Comparison of ENCODE assay signal across 10 cellular contexts in genomic region chr13:92896842-92897241, GRCh38.
A peak's percentile ranks its signal among the peaks of the same experiment; 100 is the strongest.
DNase-seq lines count a peak whose midpoint lies in the region; ATAC-seq, FAIRE-seq and TF ChIP-seq lines count a peak whose summit lies in the region.
"Had no signal": no experiment of that assay in that cellular context is flagged by ENCODE, and none has a peak within 500 bp of the region (broad histone marks: within the 10 kb centered on the region; RNA-seq: fewer than 3 reads in every experiment).

No MANE protein-coding gene starts in this region.

- H3K4me1 Mint-ChIP-seq in MCF 10A (ENCODE audit: insufficient read depth, unreplicated experiment) = peaks cover 13% of the 10 kb centered on the region
- H3K4me1 Mint-ChIP-seq in type B pancreatic cell (ENCODE audit: unreplicated experiment) = peaks cover 9% of the 10 kb centered on the region

- H3K27ac ChIP-seq in breast epithelium (no peak overlapping the region), H1 (ENCODE audit: low read depth, low read length) (no peak overlapping the region)
- H3K27ac ChIP-seq: BLaER1 treated with 17β-estradiol and CSF1 and Interleukin-3, amounts not matched to agents 10 nM and 100 nM had no signal

- TF ChIP-seq EP300 in H1 (IDR thresholded peaks at IDR 0.05; ENCODE audit: borderline replicate concordance in 1 of 2, low read depth in 2 of 2, low read length in 2 of 2) = no peak

- H4K8ac ChIP-seq in H1 (ENCODE audit: extremely low read depth, insufficient read depth, low read length) = no peak overlapping the region

- H3K4me3 ChIP-seq in breast epithelium = no peak overlapping the region
- no peak overlapping the region for H3K4me3 ChIP-seq in H1 (ENCODE audit: extremely low read depth in 1 of 4, insufficient read depth in 2 of 4, low read depth in 3 of 4, low read length in 4 of 4)
- H3K4me3 ChIP-seq: BLaER1 treated with 17β-estradiol and CSF1 and Interleukin-3, amounts not matched to agents 10 nM and 100 nM had no signal

- H3K18ac ChIP-seq in H1 (ENCODE audit: extremely low read depth, low read length) = no peak overlapping the region

- no peak overlapping the region for H2BK12ac ChIP-seq in H1 (ENCODE audit: low read depth, low read length)

- BruUV-seq in MCF 10A (replicated peaks; lab: Mats Ljungman, UMichigan) = no TSS peak

- no peak overlapping the region for H3K9ac ChIP-seq in H1 (replicated peaks in 1 of 4; ENCODE audit: extremely low read depth in 1 of 4, low read depth in 3 of 4, low read length in 3 of 4)
- H3K9ac ChIP-seq: BLaER1 treated with 17β-estradiol and CSF1 and Interleukin-3, amounts not matched to agents 10 nM and 100 nM had no signal

- H3K27me3 ChIP-seq in breast epithelium (no peaks in the 10 kb centered on the region), H1 (replicated peaks in 1 of 4; ENCODE audit: control insufficient read depth in 3 of 4, extremely low read depth in 1 of 4, insufficient read depth in 3 of 4, low read length in 3 of 4) (no peaks in the 10 kb centered on the region)
- H3K27me3 ChIP-seq: BLaER1 treated with 17β-estradiol and CSF1 and Interleukin-3, amounts not matched to agents 10 nM and 100 nM had no signal

- intact Hi-C loops in MCF 10A (cut with micrococcal nuclease) (loop anchor here (2.0 to 10.0 kb wide), 4 partner anchors 330 to 1466 kb away; partner anchors contain the start of gene GPC6), breast epithelium (cut with DNase I; ENCODE audit: low total_unique reads) (no loop called here)

- no peaks in the 10 kb centered on the region for H3K79me2 ChIP-seq in H1 (ENCODE audit: control insufficient read depth in 1 of 2, insufficient read depth in 2 of 2, low read length in 2 of 2)

- TF ChIP-seq POLR2A in breast epithelium (IDR thresholded peaks at IDR 0.05) = no peak
- TF ChIP-seq POLR2A in H1 (IDR thresholded peaks at IDR 0.05; ENCODE audit: control extremely low read depth in 1 of 2, low read depth in 2 of 2, low read length in 2 of 2) = no peak

- H3K56ac ChIP-seq in H1 (replicated peaks; ENCODE audit: insufficient read length, low read depth, low read length) = no peak overlapping the region

- no peak overlapping the region for H2AFZ ChIP-seq in H1 (ENCODE audit: low read length)

- no peak overlapping the region for H2BK15ac ChIP-seq in H1 (ENCODE audit: low read length)

- no peaks in the 10 kb centered on the region for H3K36me3 Mint-ChIP-seq in MCF 10A (ENCODE audit: insufficient read depth, unreplicated experiment)
- peaks cover 3% of the 10 kb centered on the region for H3K36me3 Mint-ChIP-seq in type B pancreatic cell

- H3K4me1 ChIP-seq in breast epithelium (no peaks in the 10 kb centered on the region), H1 (replicated peaks in 1 of 4; ENCODE audit: control insufficient read depth in 3 of 4, insufficient read depth in 4 of 4, low read length in 3 of 4) (no peaks in the 10 kb centered on the region)
- H3K4me1 ChIP-seq: BLaER1 treated with 17β-estradiol and CSF1 and Interleukin-3, amounts not matched to agents 10 nM and 100 nM had no signal

- no peak overlapping the region for H3K4me3 Mint-ChIP-seq in MCF 10A (ENCODE audit: unreplicated experiment)
- H3K4me3 Mint-ChIP-seq in type B pancreatic cell = no peak overlapping the region

- peak; percentile 80 to 81 for TF ChIP-seq RAD21 in H1 (IDR thresholded peaks at IDR 0.05 in 1 of 2, conservative IDR thresholded peaks at IDR 0.05 in 1 of 2; ENCODE audit: low read depth in 2 of 2, low read length in 2 of 2)

- no peaks in the 10 kb centered on the region for H3K23me2 ChIP-seq in H1 (ENCODE audit: low read depth, low read length)

- no peak overlapping the region for H2AK5ac ChIP-seq in H1 (ENCODE audit: low read depth, low read length)

- no peak overlapping the region for H3K14ac ChIP-seq in H1 (ENCODE audit: insufficient read length)

- no peaks in the 10 kb centered on the region for H4K20me1 ChIP-seq in H1 (replicated peaks in 1 of 2; ENCODE audit: control insufficient read depth in 1 of 2, insufficient read depth in 2 of 2, low read length in 2 of 2)
- H4K20me1 ChIP-seq: BLaER1 treated with 17β-estradiol and CSF1 and Interleukin-3, amounts not matched to agents 10 nM and 100 nM had no signal

- no peak overlapping the region for H3K4me2 ChIP-seq in H1 (ENCODE audit: insufficient read depth in 1 of 2, low read depth in 2 of 2, low read length in 2 of 2)
- H3K4me2 ChIP-seq: BLaER1 treated with 17β-estradiol and CSF1 and Interleukin-3, amounts not matched to agents 10 nM and 100 nM had no signal

- ATAC-seq in GM18873 (IDR thresholded peaks at IDR 0.05; ENCODE audit: low FRiP score, unreplicated experiment) = no peak
- ATAC-seq in GM21529 (IDR thresholded peaks at IDR 0.05; ENCODE audit: unreplicated experiment) = no peak
- ATAC-seq in HG03095 (IDR thresholded peaks at IDR 0.05; ENCODE audit: unreplicated experiment) = no peak

- no peak for FAIRE-seq in H1 (lab: Jason Lieb, UNC)
- FAIRE-seq: endometrium had no signal

- no peak overlapping the region for H2BK120ac ChIP-seq in H1 (replicated peaks; ENCODE audit: low read depth, low read length)

- H3K36me3 ChIP-seq in breast epithelium (no peaks in the 10 kb centered on the region), H1 (ENCODE audit: control insufficient read depth in 2 of 4, insufficient read depth in 4 of 4, low read length in 3 of 4) (no peaks in the 10 kb centered on the region)
- H3K36me3 ChIP-seq: BLaER1 treated with 17β-estradiol and CSF1 and Interleukin-3, amounts not matched to agents 10 nM and 100 nM had no signal

- CTCF ChIA-PET in MCF 10A (lab: Yijun Ruan, JAX) (interaction anchor here (0.6 to 1.7 kb wide), 13 partner anchors 8 to 1725 kb away, joined by 3 to 8 read pairs (median 3); no protein-coding TSS in a partner anchor), H1 (lab: Charles Lee; ENCODE audit: partially characterized antibody) (interaction anchor here (0.9 to 1.1 kb wide), 5 partner anchors 10 to 220 kb away, joined by 3 to 4 read pairs (median 3); no protein-coding TSS in a partner anchor)

- DNase-seq in MCF 10A (ENCODE audit: unreplicated experiment) (peak; percentile 64), breast epithelium (ENCODE audit: low spot score in 2 of 2) (no peak), NCI-H748 (lab: John Stamatoyannopoulos, UW; ENCODE audit: unreplicated experiment) (peak; percentile 71), H1 (ENCODE audit: low read depth in 1 of 2, low spot score in 2 of 2) (no peak), type B pancreatic cell (ENCODE audit: extremely low spot score, unreplicated experiment) (no peak)

- H3K9me3 ChIP-seq in breast epithelium (no peaks in the 10 kb centered on the region), H1 (ENCODE audit: insufficient read depth in 2 of 2, low read depth in 1 of 2, low read length in 1 of 2) (no peaks in the 10 kb centered on the region)

- H3K4ac ChIP-seq in H1 (replicated peaks; ENCODE audit: insufficient read length, low read depth, low read length) = no peak overlapping the region

- no peak overlapping the region for H4K91ac ChIP-seq in H1 (replicated peaks; ENCODE audit: insufficient read length, low read length)

- no peak overlapping the region for H2BK5ac ChIP-seq in H1 (ENCODE audit: low read depth, low read length)

- H3K79me1 ChIP-seq in H1 (ENCODE audit: low read depth, low read length) = no peaks in the 10 kb centered on the region

- no peak overlapping the region for H2BK20ac ChIP-seq in H1 (ENCODE audit: low read length)

- no peak overlapping the region for H3K23ac ChIP-seq in H1 (ENCODE audit: insufficient read length)

- POLR2A ChIA-PET in MCF 10A (lab: Yijun Ruan, JAX) = interaction anchor here (0.7 to 0.9 kb wide), 2 partner anchors 331 to 1467 kb away, joined by 3 read pairs; no protein-coding TSS in a partner anchor
- POLR2A ChIA-PET in H1 (lab: Charles Lee; ENCODE audit: partially characterized antibody) = no interaction called here

- H4K5ac ChIP-seq in H1 (ENCODE audit: insufficient read length, low read depth, low read length) = no peak overlapping the region

- no peaks in the 10 kb centered on the region for H3K9me3 Mint-ChIP-seq in MCF 10A (ENCODE audit: unreplicated experiment)
- peaks cover 6% of the 10 kb centered on the region for H3K9me3 Mint-ChIP-seq in type B pancreatic cell

- WGBS in H1 (ENCODE audit: extremely low coverage in 1 of 2, insufficient coverage in 1 of 2, insufficient read length in 1 of 2, insufficient replicate concordance in 2 of 2, low coverage in 1 of 2, low lambda C conversion rate in 2 of 2, missing lambda C conversion rate in 1 of 2), 2 experiments = 76% methylated on average over 2 of the region's 2 CpGs; no CpG with 5 or more reads in 1 of the 2 experiments

- H3K27ac Mint-ChIP-seq in MCF 10A (ENCODE audit: low read depth, unreplicated experiment) = no peak overlapping the region
- H3K27ac Mint-ChIP-seq in type B pancreatic cell = no peak overlapping the region

- H3K27me3 Mint-ChIP-seq in MCF 10A (ENCODE audit: insufficient read depth, unreplicated experiment) (no peaks in the 10 kb centered on the region), type B pancreatic cell (peaks cover 3% of the 10 kb centered on the region)

- TF ChIP-seq CTCF in MCF 10A (IDR thresholded peaks at IDR 0.05; ENCODE audit: unreplicated experiment) (peak; percentile 28), breast epithelium (IDR thresholded peaks at IDR 0.05) (no peak), H1 (IDR thresholded peaks at IDR 0.05; ENCODE audit: control extremely low read depth in 1 of 3, insufficient read depth in 1 of 3, low read depth in 1 of 3, low read length in 3 of 3) (peak in 2 of 3 experiments; percentile 24 to 42; a peak in 2 of 4 replicates), type B pancreatic cell (conservative IDR thresholded peaks at IDR 0.05) (peak; percentile 65)

TF ChIP-seq in H1, 55 proteins besides CTCF, POLR2A, EP300 and RAD21:
- TF ChIP-seq FOSL1 (IDR thresholded peaks at IDR 0.05; ENCODE audit: insufficient read depth, low read depth, low read length) (no peak), MAX (IDR thresholded peaks at IDR 0.05) (no peak)

Comparison
In these comparisons a context has a peak if more than half of its experiments do, and no peak if none do; other contexts are left out.
1. DNase-seq: peak in MCF 10A (single experiment) and NCI-H748 (single experiment); none in breast epithelium (0 of 2), H1 (0 of 2) and type B pancreatic cell (single experiment).
2. CTCF ChIP-seq: peak in MCF 10A (single experiment), H1 (2 of 3) and type B pancreatic cell (single experiment); none in breast epithelium (0 of 3).